7 cellular contexts compared by ENCODE assay signal in the genomic region with DNA sequence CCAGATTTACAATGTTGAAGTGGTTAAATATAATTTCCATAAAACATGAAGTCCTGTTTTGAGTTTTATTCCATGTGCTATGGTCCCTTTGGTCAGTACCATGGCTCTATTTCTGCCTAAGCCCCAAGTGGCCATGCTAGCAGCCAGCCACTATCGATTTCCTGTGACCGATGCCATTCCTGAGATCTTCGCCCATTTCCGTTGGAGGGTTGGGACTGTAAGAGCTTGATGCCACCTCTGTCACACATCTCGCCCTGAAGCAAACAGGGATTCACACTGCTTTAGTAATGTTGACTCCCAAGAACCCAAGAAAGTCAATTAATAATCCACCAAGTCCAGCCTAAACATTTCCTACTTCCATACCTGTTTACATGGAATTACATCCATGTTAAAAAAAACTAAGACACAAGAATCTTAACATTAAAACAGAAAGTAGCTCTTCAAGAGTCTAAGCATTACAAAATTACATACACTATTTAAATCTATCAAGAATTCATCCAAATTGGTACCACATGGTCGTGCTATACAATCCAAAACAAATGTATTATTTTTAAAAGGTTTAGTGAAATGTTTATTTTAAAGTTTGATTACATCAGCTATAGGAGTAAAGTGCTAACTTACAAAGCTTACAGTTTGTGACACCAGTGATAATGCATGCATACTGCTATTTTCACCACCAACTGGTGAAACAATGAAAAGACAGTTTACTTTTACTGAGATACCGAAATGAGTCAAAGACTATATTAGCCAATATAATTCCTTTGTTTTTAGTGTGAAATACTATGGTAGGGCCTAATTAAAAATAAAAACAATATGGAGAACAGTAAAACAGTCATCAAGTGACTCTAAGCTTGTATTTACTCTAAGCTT. TPM values are rescaled to one million over a fixed set of nuclear protein-coding genes. Genes with fewer than 3 reads are reported as not detected.
DNase-seq lines count a peak whose midpoint lies in the region; ATAC-seq and TF ChIP-seq lines count a peak whose summit lies in the region.

No MANE protein-coding gene starts in this region.

- H3F3A ChIP-seq in OCI-LY1 (ENCODE audit: insufficient read depth, low read length): no peaks in the 10 kb centered on the region

- CTCF ChIA-PET in naive thymus-derived CD4-positive, alpha-beta T cell (lab: Charles Lee): interaction anchor here (0.5 to 1.2 kb wide), 5 partner anchors 29 to 394 kb away, joined by 3 to 5 read pairs (median 3); no protein-coding TSS in a partner anchor

- H3K4me3 ChIP-seq in OCI-LY1 (ENCODE audit: low read depth, low read length, poor library complexity, severe bottlenecking): peak overlapping the region; percentile 97
- H3K4me3 ChIP-seq in choroid plexus epithelial cell (ENCODE audit: low read depth, low read length): peak overlapping the region; percentile 87
- H3K4me3 ChIP-seq in naive thymus-derived CD4-positive, alpha-beta T cell (ENCODE audit: low read length): peak overlapping the region; percentile 98

- peak overlapping the region; percentile 83 to 100 (median 98) for H3K4me3 Mint-ChIP-seq in naive thymus-derived CD4-positive, alpha-beta T cell

- no peaks in the 10 kb centered on the region for H3K27me3 Mint-ChIP-seq in naive thymus-derived CD4-positive, alpha-beta T cell

- H3K27me3 ChIP-seq in OCI-LY1 (ENCODE audit: insufficient read depth, low read length): no peaks in the 10 kb centered on the region
- H3K27me3 ChIP-seq in naive thymus-derived CD4-positive, alpha-beta T cell (ENCODE audit: control insufficient read depth in 2 of 2, insufficient read depth in 2 of 2, low read length in 2 of 2): no peaks in the 10 kb centered on the region

- H2AFZ ChIP-seq in OCI-LY1 (ENCODE audit: low read length): no peak overlapping the region

- peak; percentile 65 for DNase-seq in choroid plexus epithelial cell (ENCODE audit: low read depth)
- peak in 4 of 9 donors; percentile 29 to 47 (median 39) for DNase-seq in naive thymus-derived CD4-positive, alpha-beta T cell

- H3K36me3 ChIP-seq in OCI-LY1 (ENCODE audit: insufficient read depth, low read length): peaks cover 71% of the 10 kb centered on the region
- H3K36me3 ChIP-seq in naive thymus-derived CD4-positive, alpha-beta T cell (ENCODE audit: control insufficient read depth in 2 of 3, insufficient read depth in 3 of 3, low read length in 3 of 3): peaks cover 29 to 61% (median 43%) of the 10 kb centered on the region in 3 experiments

- peaks cover 67% of the 10 kb centered on the region for H3K79me2 ChIP-seq in OCI-LY1 (ENCODE audit: insufficient read depth, low read length)

- H3K9me2 ChIP-seq in OCI-LY1 (ENCODE audit: low read depth, low read length): no peaks in the 10 kb centered on the region

- peak overlapping the region; percentile 100 for H3K9ac ChIP-seq in OCI-LY1 (ENCODE audit: low read length)

- H3K4me1 Mint-ChIP-seq in naive thymus-derived CD4-positive, alpha-beta T cell: peaks cover 26 to 70% (median 61%) of the 10 kb centered on the region in 7 donors

- H3K4me1 ChIP-seq in OCI-LY1 (ENCODE audit: insufficient read depth, low read length, severe bottlenecking): peaks cover 53% of the 10 kb centered on the region
- H3K4me1 ChIP-seq in naive thymus-derived CD4-positive, alpha-beta T cell (ENCODE audit: control insufficient read depth in 2 of 2, insufficient read depth in 2 of 2, low read length in 2 of 2): peaks cover 54 to 63% of the 10 kb centered on the region in 2 donors

- H3K27ac Mint-ChIP-seq in naive thymus-derived CD4-positive, alpha-beta T cell: peak overlapping the region; percentile 67 to 96 (median 84)

- ATAC-seq in naive thymus-derived CD4-positive, alpha-beta T cell: no peak
- ATAC-seq in GM21526 (IDR thresholded peaks at IDR 0.05; ENCODE audit: low FRiP score, unreplicated experiment): no peak
- ATAC-seq in GM21423 (IDR thresholded peaks at IDR 0.05; ENCODE audit: unreplicated experiment): no peak
- no peak for ATAC-seq in HG02852 (IDR thresholded peaks at IDR 0.05; ENCODE audit: unreplicated experiment)

- H3K27ac ChIP-seq in OCI-LY1 (ENCODE audit: low read depth, low read length, poor library complexity, severe bottlenecking): no peak overlapping the region
- H3K27ac ChIP-seq in naive thymus-derived CD4-positive, alpha-beta T cell (ENCODE audit: low read depth, low read length): peak overlapping the region; percentile 98

- H4K20me1 ChIP-seq in OCI-LY1 (ENCODE audit: insufficient read depth, low read length): peaks cover 13% of the 10 kb centered on the region; the same call in 1 of the 2 replicates

- peaks cover 0 to 10% (median 0%) of the 10 kb centered on the region in 11 donors for H3K9me3 Mint-ChIP-seq in naive thymus-derived CD4-positive, alpha-beta T cell

- peaks cover 8 to 46% (median 40%) of the 10 kb centered on the region in 5 donors for H3K36me3 Mint-ChIP-seq in naive thymus-derived CD4-positive, alpha-beta T cell

- no peaks in the 10 kb centered on the region for H3K9me3 ChIP-seq in OCI-LY1 (ENCODE audit: low read length)
- H3K9me3 ChIP-seq in naive thymus-derived CD4-positive, alpha-beta T cell (ENCODE audit: control insufficient read depth in 2 of 3, low read length in 3 of 3): no peaks in the 10 kb centered on the region

- intact Hi-C loops in naive thymus-derived CD4-positive, alpha-beta T cell (cut with micrococcal nuclease): loop anchor here (5.0 to 10.0 kb wide), 6 partner anchors 145 to 1747 kb away; a partner anchor contains a TSS

- peak; percentile 9; the same call in 1 of the 2 replicates for TF ChIP-seq CTCF in GM12874 (IDR thresholded peaks at IDR 0.05; ENCODE audit: insufficient read depth, low read depth, low read length)
- TF ChIP-seq CTCF in OCI-LY1 (IDR thresholded peaks at IDR 0.05; ENCODE audit: low read length): peak; percentile 36
- TF ChIP-seq CTCF in choroid plexus epithelial cell (conservative IDR thresholded peaks at IDR 0.05; ENCODE audit: low read depth, low read length): peak; percentile 44

- POLR2A ChIA-PET in naive thymus-derived CD4-positive, alpha-beta T cell (lab: Charles Lee): interaction anchor here (0.5 to 14.0 kb wide), 13 partner anchors 9 to 159 kb away, joined by 3 to 733 read pairs (median 3); a partner anchor contains a TSS

- peak overlapping the region; percentile 91 for H3K4me2 ChIP-seq in OCI-LY1 (ENCODE audit: low read length)

RNA-seq across cellular contexts. Expression of a gene that starts 2.5 kb away (rescaled TPM):
- 1,000 to 10,000 TPM in 2 of 5 experiments, 100 to 1,000 TPM in 3; 372 to 1,041 (median 699) TPM for total RNA-seq in naive thymus-derived CD4-positive, alpha-beta T cell
- 100 to 1,000 TPM; 100 to 152 TPM for polyA plus RNA-seq in naive thymus-derived CD4-positive, alpha-beta T cell

RNA-seq across cellular contexts. Expression of a gene that starts 32.3 kb away (rescaled TPM):
- 100 to 1,000 TPM in 2 of 5 experiments, 10 to 100 TPM in 3; 57.5 to 157 (median 78.0) TPM for total RNA-seq in naive thymus-derived CD4-positive, alpha-beta T cell
- 100 to 1,000 TPM in 1 of 2 donors, 10 to 100 TPM in 1; 99.9 to 138 TPM for polyA plus RNA-seq in naive thymus-derived CD4-positive, alpha-beta T cell

RNA-seq across cellular contexts. Expression of a gene that starts 40.3 kb away (rescaled TPM):
- total RNA-seq in naive thymus-derived CD4-positive, alpha-beta T cell: 10 to 100 TPM; 33.2 to 85.5 (median 38.5) TPM
- polyA plus RNA-seq in naive thymus-derived CD4-positive, alpha-beta T cell: 100 to 1,000 TPM; 269 to 293 TPM

RNA-seq across cellular contexts. Expression of a gene that starts 40.4 kb away (rescaled TPM):
- 10 to 100 TPM; 18.2 to 41.1 (median 35.0) TPM for total RNA-seq in naive thymus-derived CD4-positive, alpha-beta T cell
- 10 to 100 TPM in 1 of 2 donors, 1 to 10 TPM in 1; 9.7 to 27.7 TPM for polyA plus RNA-seq in naive thymus-derived CD4-positive, alpha-beta T cell
